ENCODE assay signal across 9 cellular contexts in genomic region chr19:53103903-53104203, GRCh38. TPM values are rescaled to one million over a fixed set of nuclear protein-coding genes. Genes with fewer than 3 reads are reported as not detected.
DNase-seq lines count a peak whose midpoint lies in the region; ATAC-seq and TF ChIP-seq lines count a peak whose summit lies in the region.
"Had no signal": no experiment of that assay in that cellular context is flagged by ENCODE, and none has a peak within 500 bp of the region (broad histone marks: within the 10 kb centered on the region; RNA-seq: fewer than 3 reads in every experiment).

No MANE protein-coding gene starts in this region.

- H3K27me3 ChIP-seq in BLaER1 (no peaks in the 10 kb centered on the region), MG63 (no peaks in the 10 kb centered on the region), neural progenitor cell (no peaks in the 10 kb centered on the region), MM.1S (replicated peaks; ENCODE audit: insufficient read depth, low read length) (no peaks in the 10 kb centered on the region)

- H3K9ac ChIP-seq in BLaER1 (peak overlapping the region; percentile 77), neural progenitor cell (no peak overlapping the region), MM.1S (ENCODE audit: low read length) (no peak overlapping the region)

- peak overlapping the region; percentile 79 for H3K4me3 ChIP-seq in BLaER1
- peak overlapping the region; percentile 99 for H3K4me3 ChIP-seq in MG63
- H3K4me3 ChIP-seq in neural progenitor cell = peak overlapping the region; percentile 86
- H3K4me3 ChIP-seq in MM.1S (ENCODE audit: low read length) = no peak overlapping the region

- ATAC-seq in effector memory CD8-positive, alpha-beta T cell (replicated peaks) = no peak

- no peak for DNase-seq in MG63
- DNase-seq in effector memory CD8-positive, alpha-beta T cell = no peak
- no peak for DNase-seq in neural progenitor cell (ENCODE audit: low spot score)
- no peak for DNase-seq in iPS-NIHi7 (ENCODE audit: extremely low spot score)
- DNase-seq in stimulated activated CD4-positive, alpha-beta T cell treated with anti-CD3 and anti-CD28 coated beads, Interleukin-4, amount 100 ng/mL, for 1 hour = no peak
- no peak for DNase-seq in MM.1S
- DNase-seq in retina = no peak

- H2AFZ ChIP-seq in neural progenitor cell (replicated peaks) (peak overlapping the region; percentile 75), MM.1S (ENCODE audit: low read length) (no peak overlapping the region)

- peaks cover 38% of the 10 kb centered on the region for H4K20me1 ChIP-seq in BLaER1
- H4K20me1 ChIP-seq in neural progenitor cell (ENCODE audit: low read depth) = peaks cover 35% of the 10 kb centered on the region
- H4K20me1 ChIP-seq in MM.1S (ENCODE audit: insufficient read depth, low read length) = no peaks in the 10 kb centered on the region

- H3K4me1 ChIP-seq in BLaER1 (peaks cover 32% of the 10 kb centered on the region), neural progenitor cell (peaks cover 10% of the 10 kb centered on the region), MM.1S (ENCODE audit: low read length) (no peaks in the 10 kb centered on the region)

- H3K27ac Mint-ChIP-seq in effector memory CD8-positive, alpha-beta T cell = peak overlapping the region; percentile 78 to 94
- H3K27ac Mint-ChIP-seq in neural progenitor cell = no peak overlapping the region

- H3K27me3 Mint-ChIP-seq in effector memory CD8-positive, alpha-beta T cell = peaks cover 1% of the 10 kb centered on the region in 2 donors
- H3K27me3 Mint-ChIP-seq in neural progenitor cell (ENCODE audit: insufficient read depth, low read depth) = peaks cover 4% of the 10 kb centered on the region

- H3K36me3 Mint-ChIP-seq in effector memory CD8-positive, alpha-beta T cell (ENCODE audit: insufficient read depth) = peaks cover 24% of the 10 kb centered on the region
- peaks cover 29% of the 10 kb centered on the region for H3K36me3 Mint-ChIP-seq in neural progenitor cell

- peaks cover 0 to under 1% of the 10 kb centered on the region in 2 donors for H3K9me3 Mint-ChIP-seq in effector memory CD8-positive, alpha-beta T cell
- peaks cover 19% of the 10 kb centered on the region for H3K9me3 Mint-ChIP-seq in neural progenitor cell

- TF ChIP-seq CTCF in neural progenitor cell (IDR thresholded peaks at IDR 0.05) (no peak), MM.1S (IDR thresholded peaks at IDR 0.05; ENCODE audit: low read length) (no peak)

- H3K9me3 ChIP-seq in BLaER1 (peaks cover 9% of the 10 kb centered on the region), MG63 (peaks cover under 1% of the 10 kb centered on the region; the same call in 1 of the 2 replicates), neural progenitor cell (ENCODE audit: low read depth) (no peaks in the 10 kb centered on the region), MM.1S (replicated peaks; ENCODE audit: insufficient read depth, low read length) (no peaks in the 10 kb centered on the region)

- H3K27ac ChIP-seq in BLaER1 = peak overlapping the region; percentile 70
- no peak overlapping the region for H3K27ac ChIP-seq in neural progenitor cell
- H3K27ac ChIP-seq in MM.1S (ENCODE audit: low read length) = no peak overlapping the region

- no peaks in the 10 kb centered on the region for H3K9me2 ChIP-seq in MM.1S (replicated peaks; ENCODE audit: insufficient read depth, low read length)

- H3K4me2 ChIP-seq in BLaER1 (peak overlapping the region; percentile 78), neural progenitor cell (peak overlapping the region; percentile 95), MM.1S (ENCODE audit: low read depth, low read length) (no peak overlapping the region)

- peaks cover 29% of the 10 kb centered on the region for H3K36me3 ChIP-seq in BLaER1
- peaks cover 6% of the 10 kb centered on the region for H3K36me3 ChIP-seq in MG63
- no peaks in the 10 kb centered on the region for H3K36me3 ChIP-seq in neural progenitor cell
- no peaks in the 10 kb centered on the region for H3K36me3 ChIP-seq in MM.1S (replicated peaks; ENCODE audit: insufficient read depth, low read length)

- H3K4me1 Mint-ChIP-seq in effector memory CD8-positive, alpha-beta T cell (ENCODE audit: low read depth in 2 of 2) = peaks cover 13 to 25% of the 10 kb centered on the region in 2 donors
- peaks cover 15% of the 10 kb centered on the region for H3K4me1 Mint-ChIP-seq in neural progenitor cell

- peak overlapping the region; percentile 76 to 84 for H3K4me3 Mint-ChIP-seq in effector memory CD8-positive, alpha-beta T cell
- H3K4me3 Mint-ChIP-seq in neural progenitor cell = peak overlapping the region; percentile 88

- H3K79me2 ChIP-seq in neural progenitor cell (ENCODE audit: low read depth) (peaks cover 42% of the 10 kb centered on the region), MM.1S (ENCODE audit: low read length) (no peaks in the 10 kb centered on the region)

- H3F3A ChIP-seq in neural progenitor cell (ENCODE audit: low read depth) (no peaks in the 10 kb centered on the region), MM.1S (ENCODE audit: insufficient read depth, low read length) (no peaks in the 10 kb centered on the region)

RNA-seq across cellular contexts. Expression of gene ZNF160, which starts 0.6 kb away (rescaled TPM):
- total RNA-seq in MG63 (2014; rRNA removed; shearing (Covaris generic); ENCODE audit: low replicate concordance) = 6.4 and 9.8 TPM in 2 replicates
- 78.3 and 86.0 TPM in 2 replicates for total RNA-seq in neural progenitor cell (ENCODE audit: low replicate concordance)

RNA-seq across cellular contexts. Expression of gene ZNF415, which starts 28.9 kb away (rescaled TPM):
- not detected in 2 replicates for total RNA-seq in MG63 (2014; rRNA removed; shearing (Covaris generic); ENCODE audit: low replicate concordance)
- total RNA-seq in neural progenitor cell (ENCODE audit: low replicate concordance) = 20.3 and 23.9 TPM in 2 replicates

RNA-seq across cellular contexts. Expression of gene ZNF347, which starts 55.0 kb away (rescaled TPM):
- 0.69 and 1.5 TPM in 2 replicates for total RNA-seq in MG63 (2014; rRNA removed; shearing (Covaris generic); ENCODE audit: low replicate concordance)
- total RNA-seq in neural progenitor cell (ENCODE audit: low replicate concordance) = 15.2 and 19.9 TPM in 2 replicates

RNA-seq across cellular contexts. Expression of gene ERVV-2, which starts 59.3 kb away (rescaled TPM):
- not detected in 2 replicates for total RNA-seq in MG63 (2014; rRNA removed; shearing (Covaris generic); ENCODE audit: low replicate concordance)
- total RNA-seq in neural progenitor cell (ENCODE audit: low replicate concordance) = 0.06 TPM in 1 of 2 replicates, not detected in the other
- total RNA-seq: lung microvascular endothelial cell had no signal

Comparison
In these comparisons a context has a peak if more than half of its experiments do, and no peak if none do; other contexts are left out.
1. RNA of gene ZNF415, which starts 28.9 kb away (total RNA-seq): 20.3 to 23.9 TPM in neural progenitor cell; not detected in MG63; every median in the first group is over 10 times any median in the second.